Comparison of ENCODE assay signal across 8 cellular contexts in the genomic region with DNA sequence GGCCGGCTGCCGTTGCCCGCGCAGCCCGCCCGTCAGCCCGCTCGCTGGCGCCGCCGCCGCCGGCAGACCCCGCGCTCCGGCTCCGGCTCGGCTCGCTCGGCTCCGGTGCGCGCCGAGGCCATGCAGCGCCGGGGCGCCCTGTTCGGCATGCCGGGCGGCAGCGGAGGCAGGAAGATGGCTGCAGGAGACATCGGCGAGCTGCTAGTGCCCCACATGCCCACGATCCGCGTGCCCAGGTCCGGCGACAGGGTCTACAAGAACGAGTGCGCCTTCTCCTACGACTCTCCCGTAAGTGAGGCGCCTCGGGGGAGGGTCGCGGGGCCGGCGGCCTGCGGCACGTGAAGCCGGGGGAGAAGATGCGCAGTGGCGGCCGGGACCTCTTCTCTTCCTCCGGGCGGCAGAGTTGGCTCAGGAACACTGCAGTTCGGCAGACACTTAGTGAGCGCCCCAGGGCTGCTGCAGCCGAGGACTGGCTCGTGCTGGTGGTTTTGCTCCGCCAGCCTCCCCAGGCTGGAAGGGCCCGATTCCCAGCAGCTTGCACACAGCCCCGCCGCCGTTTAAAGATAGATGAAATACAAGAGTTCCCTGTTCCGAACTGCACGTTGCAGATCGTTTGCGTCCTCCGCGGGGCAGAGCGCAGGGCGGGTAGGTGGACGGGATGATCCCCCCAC. TPM values are rescaled to one million over a fixed set of nuclear protein-coding genes. Genes with fewer than 3 reads are reported as not detected.
DNase-seq lines count a peak whose midpoint lies in the region; ATAC-seq and TF ChIP-seq lines count a peak whose summit lies in the region.

No MANE protein-coding gene starts in this region.

- intact Hi-C loops in left colon (cut with DNase I, micrococcal nuclease) = no loop called here

- no peak for TF ChIP-seq CTCF in choroid plexus epithelial cell (conservative IDR thresholded peaks at IDR 0.05; ENCODE audit: low read depth, low read length)

- peak; percentile 66 for ATAC-seq in GM18907 (IDR thresholded peaks at IDR 0.05; ENCODE audit: unreplicated experiment)
- peak; percentile 62 for ATAC-seq in HG03135 (IDR thresholded peaks at IDR 0.05; ENCODE audit: unreplicated experiment)
- peak; percentile 78 for ATAC-seq in left colon

- DNase-seq in AG20443 (ENCODE audit: low spot score) (peak; percentile 84), NCI-H2227 treated with DMSO at 0.1 percent for 48 hours (lab: John Stamatoyannopoulos, UW) (peak; percentile 70), choroid plexus epithelial cell (ENCODE audit: low read depth) (peak; percentile 88), left colon (peak; percentile 70 to 72)
- peak; percentile 40 to 44 for DNase-seq in activated CD4-positive, alpha-beta T cell treated with anti-CD3 and anti-CD28 coated beads for 24 hours (ENCODE audit: low read depth in 2 of 2)
- peak; percentile 34 to 56 for DNase-seq in stimulated activated CD4-positive, alpha-beta T cell treated with anti-CD3 and anti-CD28 coated beads, Interleukin-1b, Interleukin-23, amount 100 ng/mL, for 4 hours (ENCODE audit: low read depth in 2 of 2)

- peak overlapping the region; percentile 93 for H3K4me3 ChIP-seq in choroid plexus epithelial cell (ENCODE audit: low read depth, low read length)

RNA-seq across cellular contexts. Expression of gene USP13, which starts 0.4 kb away (rescaled TPM):
- 1 to 10 TPM; 3.6 to 4.3 TPM for total RNA-seq in left colon

RNA-seq across cellular contexts. Expression of gene NDUFB5, which starts 48.6 kb away (rescaled TPM):
- total RNA-seq in left colon = 100 to 1,000 TPM; 141 to 143 TPM

RNA-seq across cellular contexts. Expression of gene MRPL47, which starts 48.8 kb away (rescaled TPM):
- total RNA-seq in left colon = 10 to 100 TPM; 29.5 to 37.9 TPM

Comparison
In these comparisons a context has a peak if more than half of its experiments do, and no peak if none do; other contexts are left out.
1. Peak in every context shown above with its lines: DNase-seq, ATAC-seq and H3K4me3 ChIP-seq.